In the genomic region with DNA sequence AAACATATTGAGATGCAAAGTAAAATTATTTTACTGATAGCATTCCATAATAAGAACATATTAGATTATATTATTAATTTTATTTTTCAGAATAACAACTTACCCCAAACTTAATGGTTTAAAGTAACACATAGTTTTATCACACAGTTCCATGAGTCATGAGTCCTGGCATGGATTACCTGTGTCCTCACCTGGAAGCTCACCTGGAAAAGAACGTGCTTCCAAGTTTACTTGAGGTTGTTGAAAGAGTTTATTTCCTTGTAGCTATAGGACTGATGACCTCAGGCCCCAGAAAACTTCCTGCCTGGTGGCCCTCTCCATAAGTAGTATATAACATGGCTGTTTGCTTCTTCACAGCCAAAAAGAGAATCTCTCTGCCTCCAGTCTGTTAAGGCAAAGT, we compare ENCODE assay signal across 22 cellular contexts.
"Had no signal": no experiment of that assay in that cellular context is flagged by ENCODE, and none has a peak within 500 bp of the region (broad histone marks: within the 10 kb centered on the region; RNA-seq: fewer than 3 reads in every experiment).

No MANE protein-coding gene starts in this region.

- H3K36me3 ChIP-seq: neutrophil, ovary, tibial artery had no signal

- H3K27me3 ChIP-seq: neutrophil, ovary, tibial artery had no signal

- H3K4me3 ChIP-seq: coronary artery, ovary, psoas muscle, tibial artery had no signal

- DNase-seq: activated CD4-positive, alpha-beta memory T cell treated with anti-CD3 and anti-CD28 coated beads, Interleukin-2, amount 10 ng/mL, durations not matched to agents 7 days and 5 days; activated CD4-positive, alpha-beta T cell treated with anti-CD3 and anti-CD28 coated beads, Interleukin-2, amount 10 ng/mL, durations not matched to agents 24 days and 14 days; activated effector memory CD4-positive, alpha-beta T cell treated with Interleukin-2 at 50 U/mL for 16 hours; activated naive CD4-positive, alpha-beta T cell treated with anti-CD3 and anti-CD28 coated beads for 36 hours; activated naive CD8-positive, alpha-beta T cell treated with anti-CD3 and anti-CD28 coated beads, Interleukin-2, amount 10 ng/mL, durations not matched to agents 7 days and 5 days; activated T-cell treated with anti-CD3 and anti-CD28 coated beads, Interleukin-2, amount 50 U/mL, for 72 hours; amniotic stem cell; cerebellar nuclear complex; endodermal cell; immature natural killer cell; left ventricle myocardium superior; mammary epithelial cell; midbrain; ovary; psoas muscle; right cardiac atrium; stimulated activated CD4-positive, alpha-beta T cell treated with anti-CD3 and anti-CD28 coated beads, Interleukin-12 subunit alpha, Interleukin-12 subunit beta, amount 100 ng/mL, for 4 hours; tibial artery had no signal

- H3K4me1 ChIP-seq: psoas muscle, tibial artery had no signal

- H3K9me3 ChIP-seq: neutrophil, ovary, psoas muscle, tibial artery had no signal

- ATAC-seq: activated CD4-positive, CD25-positive, alpha-beta regulatory T cell treated with anti-CD3 and anti-CD28 coated beads, Interleukin-2, amount 50 U/mL, for 24 hours; activated T-cell treated with anti-CD3 and anti-CD28 coated beads, Interleukin-2, amount 50 U/mL, for 72 hours; left ventricle myocardium superior; psoas muscle; right cardiac atrium had no signal

- H3K27ac ChIP-seq: coronary artery, neutrophil, ovary, psoas muscle, tibial artery, VCaP had no signal
